In genomic region chr9:96620155-96620514, GRCh38 we compare ENCODE assay signal across 8 cellular contexts. TPM values are rescaled to one million over a fixed set of nuclear protein-coding genes. Genes with fewer than 3 reads are reported as not detected.
A peak's percentile ranks its signal among the peaks of the same experiment; 100 is the strongest.
DNase-seq lines count a peak whose midpoint lies in the region; ATAC-seq, FAIRE-seq and TF ChIP-seq lines count a peak whose summit lies in the region.

No MANE protein-coding gene starts in this region.

- no peak for FAIRE-seq in urothelium cell line (lab: Jason Lieb, UNC)

- H3K4me3 Mint-ChIP-seq in activated T-helper 2 cell treated with anti-CD3 and anti-CD28 coated beads, Interferon-gamma antibody, Interleukin-2, Interleukin-4, amounts not matched to agents 10 μg/mL and 5 μg/mL and 100 μg/mL, durations not matched to agents 14 hours and 24 hours and 36 hours (ENCODE audit: low read depth): peak overlapping the region; percentile 68

- H3K9ac ChIP-seq in HUES48 (ENCODE audit: low read depth, low read length) (0 out of 2 replicates have a peak overlapping the region, but pooled peaks have one; percentile 15), iPS-15b (ENCODE audit: low read depth, low read length) (no peak overlapping the region)

- H3K27ac Mint-ChIP-seq in activated T-helper 2 cell treated with anti-CD3 and anti-CD28 coated beads, Interferon-gamma antibody, Interleukin-2, Interleukin-4, amounts not matched to agents 10 μg/mL and 5 μg/mL and 100 μg/mL, durations not matched to agents 14 hours and 24 hours and 36 hours: no peak overlapping the region

- 58 to 68% (median 67%) methylated on average over 11 of the region's 11 CpGs for WGBS in spleen, 5 donors

- intact Hi-C loops in activated T-helper 2 cell treated with anti-CD3 and anti-CD28 coated beads, Interferon-gamma antibody, Interleukin-2, Interleukin-4, amounts not matched to agents 10 μg/mL and 5 μg/mL and 100 μg/mL, durations not matched to agents 14 hours and 24 hours and 36 hours (cut with micrococcal nuclease): no loop called here
- intact Hi-C loops in spleen (cut with DNase I; ENCODE audit: low total_unique reads): no loop called here

- H3K36me3 ChIP-seq in HUES48 (ENCODE audit: control insufficient read depth, insufficient read depth, low read length) (no peaks in the 10 kb centered on the region), iPS-15b (ENCODE audit: control insufficient read depth, insufficient read depth, low read length) (no peaks in the 10 kb centered on the region), spleen (no peaks in the 10 kb centered on the region)

- H3K36me3 Mint-ChIP-seq in activated T-helper 2 cell treated with anti-CD3 and anti-CD28 coated beads, Interferon-gamma antibody, Interleukin-2, Interleukin-4, amounts not matched to agents 10 μg/mL and 5 μg/mL and 100 μg/mL, durations not matched to agents 14 hours and 24 hours and 36 hours (ENCODE audit: low read depth): no peaks in the 10 kb centered on the region

- H3K27ac ChIP-seq in HUES48 (ENCODE audit: low read depth, low read length) (peak overlapping the region; percentile 89), spleen (no peak overlapping the region)

- H3K4me1 ChIP-seq in HUES48 (ENCODE audit: control insufficient read depth, insufficient read depth, low read length) (peaks cover 29% of the 10 kb centered on the region), iPS-15b (ENCODE audit: control insufficient read depth, insufficient read depth, low read length) (peaks cover 12% of the 10 kb centered on the region), spleen (peaks cover 0 to 23% (median 17%) of the 10 kb centered on the region in 6 donors)

- H3K9me3 ChIP-seq in HUES48 (ENCODE audit: control insufficient read depth, insufficient read depth, low read length) (no peaks in the 10 kb centered on the region), iPS-15b (ENCODE audit: control insufficient read depth, insufficient read depth, low read length) (no peaks in the 10 kb centered on the region), spleen (no peaks in the 10 kb centered on the region)

- H3K27me3 Mint-ChIP-seq in activated T-helper 2 cell treated with anti-CD3 and anti-CD28 coated beads, Interferon-gamma antibody, Interleukin-2, Interleukin-4, amounts not matched to agents 10 μg/mL and 5 μg/mL and 100 μg/mL, durations not matched to agents 14 hours and 24 hours and 36 hours (ENCODE audit: low read depth): peaks cover 46% of the 10 kb centered on the region

- peaks cover 8% of the 10 kb centered on the region for H3K4me1 Mint-ChIP-seq in activated T-helper 2 cell treated with anti-CD3 and anti-CD28 coated beads, Interferon-gamma antibody, Interleukin-2, Interleukin-4, amounts not matched to agents 10 μg/mL and 5 μg/mL and 100 μg/mL, durations not matched to agents 14 hours and 24 hours and 36 hours (ENCODE audit: low read depth)

- ATAC-seq in GM18502 (IDR thresholded peaks at IDR 0.05; ENCODE audit: poor library complexity, unreplicated experiment): no peak

- DNase-seq in activated T-helper 2 cell treated with anti-CD3 and anti-CD28 coated beads, Interferon-gamma antibody, Interleukin-2, Interleukin-4, amounts not matched to agents 10 μg/mL and 5 μg/mL and 100 μg/mL, durations not matched to agents 14 hours and 24 hours and 36 hours (ENCODE audit: low spot score): no peak
- DNase-seq in spleen (no peak), nucleus accumbens (lab: John Stamatoyannopoulos, UW) (no peak), NCI-H524 (lab: John Stamatoyannopoulos, UW) (no peak), urothelium cell line (ENCODE audit: low spot score) (no peak)

- H3K9me3 Mint-ChIP-seq in activated T-helper 2 cell treated with anti-CD3 and anti-CD28 coated beads, Interferon-gamma antibody, Interleukin-2, Interleukin-4, amounts not matched to agents 10 μg/mL and 5 μg/mL and 100 μg/mL, durations not matched to agents 14 hours and 24 hours and 36 hours: no peaks in the 10 kb centered on the region

- H3K4me3 ChIP-seq in HUES48 (ENCODE audit: low read depth, low read length) (peak overlapping the region; percentile 84), iPS-15b (ENCODE audit: low read depth, low read length) (peak overlapping the region; percentile 56), spleen (peak overlapping the region in 6 of 8 donors; percentile 46 to 79 (median 52))

- TF ChIP-seq CTCF in spleen (IDR thresholded peaks at IDR 0.05 in 8 of 11, conservative IDR thresholded peaks at IDR 0.05 in 3 of 11): no peak

- no peak for TF ChIP-seq POLR2A in spleen (IDR thresholded peaks at IDR 0.05)

- peaks cover 21% of the 10 kb centered on the region for H3K27me3 ChIP-seq in HUES48 (ENCODE audit: control insufficient read depth, insufficient read depth, low read length)
- H3K27me3 ChIP-seq in iPS-15b (ENCODE audit: control insufficient read depth, insufficient read depth, low read length): peaks cover 21% of the 10 kb centered on the region
- H3K27me3 ChIP-seq in spleen (replicated peaks in 1 of 7): peaks cover 0 to 73% (median 29%) of the 10 kb centered on the region in 7 donors

RNA-seq across cellular contexts. Expression of gene CDC14B, which starts 0.5 kb away (rescaled TPM):
- total RNA-seq in activated T-helper 2 cell treated with anti-CD3 and anti-CD28 coated beads, Interferon-gamma antibody, Interleukin-2, Interleukin-4, amounts not matched to agents 10 μg/mL and 5 μg/mL and 100 μg/mL, durations not matched to agents 14 hours and 24 hours and 36 hours: 6.5 and 6.9 TPM in 2 replicates
- 1 to 10 TPM; 4.6 to 10.0 (median 6.8) TPM for total RNA-seq in spleen
- polyA plus RNA-seq in spleen: 1 to 10 TPM; 1.3 to 2.3 (median 1.3) TPM

RNA-seq across cellular contexts. Expression of gene PRXL2C, which starts 35.0 kb away (rescaled TPM):
- 11.1 and 13.8 TPM in 2 replicates for total RNA-seq in activated T-helper 2 cell treated with anti-CD3 and anti-CD28 coated beads, Interferon-gamma antibody, Interleukin-2, Interleukin-4, amounts not matched to agents 10 μg/mL and 5 μg/mL and 100 μg/mL, durations not matched to agents 14 hours and 24 hours and 36 hours
- 10 to 100 TPM; 13.9 to 20.1 (median 15.6) TPM for total RNA-seq in spleen
- 1 to 10 TPM; 5.4 to 9.1 (median 6.5) TPM for polyA plus RNA-seq in spleen
